In genomic region chr4:8708401-8709021, GRCh38 we compare ENCODE assay signal across 1 cellular context.
TF ChIP-seq lines count a peak whose summit lies in the region.

No MANE protein-coding gene starts in this region.

TF ChIP-seq in HepG2, 621 proteins besides CTCF, POLR2A, EP300 and RAD21 (continued from another document):
- TF ChIP-seq PRDM15 (CRISPR knock-in tag; IDR thresholded peaks at IDR 0.05) = no peak
- no peak for TF ChIP-seq RARA (CRISPR knock-in tag; IDR thresholded peaks at IDR 0.05)
- no peak for TF ChIP-seq SCMH1 (CRISPR knock-in tag; IDR thresholded peaks at IDR 0.05; ENCODE audit: borderline replicate concordance)
- no peak for TF ChIP-seq HNF4A (CRISPR knock-in tag; IDR thresholded peaks at IDR 0.05)
- TF ChIP-seq PITX1 (CRISPR knock-in tag; IDR thresholded peaks at IDR 0.05) = no peak
- no peak for TF ChIP-seq ZBTB39 (CRISPR knock-in tag; IDR thresholded peaks at IDR 0.05)
- no peak for TF ChIP-seq TARDBP (CRISPR knock-in tag; IDR thresholded peaks at IDR 0.05)
- TF ChIP-seq REL (CRISPR knock-in tag; conservative IDR thresholded peaks at IDR 0.05) = no peak
- no peak for TF ChIP-seq ZBTB34 (CRISPR knock-in tag; IDR thresholded peaks at IDR 0.05)
